Comparison of ENCODE assay signal across 8 cellular contexts in genomic region chr12:54258286-54258685, GRCh38. TPM values are rescaled to one million over a fixed set of nuclear protein-coding genes. Genes with fewer than 3 reads are reported as not detected.
DNase-seq lines count a peak whose midpoint lies in the region; ATAC-seq, FAIRE-seq and TF ChIP-seq lines count a peak whose summit lies in the region.

No MANE protein-coding gene starts in this region.

- peak overlapping the region; percentile 52 for H4K8ac ChIP-seq in trophoblast cell (ENCODE audit: low read depth, low read length)

- CTCF ChIA-PET in Panc1 (lab: Charles Lee) (no interaction called here), RWPE1 (lab: Yijun Ruan, JAX) (no interaction called here)

- peaks cover 29% of the 10 kb centered on the region for H3K79me1 ChIP-seq in trophoblast cell (ENCODE audit: low read length)

- peak overlapping the region; percentile 84 for H3K4ac ChIP-seq in trophoblast cell (ENCODE audit: low read depth, low read length)

- no peak overlapping the region for H2AK5ac ChIP-seq in trophoblast cell (ENCODE audit: low read length)

- H3K4me3 ChIP-seq in Panc1 (ENCODE audit: low read depth in 2 of 2, low read length in 2 of 2) (no peak overlapping the region), esophagus squamous epithelium (no peak overlapping the region), trophoblast cell (ENCODE audit: low read depth, low read length) (no peak overlapping the region)

- H4K12ac ChIP-seq in trophoblast cell (ENCODE audit: low read depth, low read length): no peak overlapping the region

- peak overlapping the region; percentile 68 for H4K91ac ChIP-seq in trophoblast cell (ENCODE audit: low read depth, low read length)

- H2BK5ac ChIP-seq in trophoblast cell (ENCODE audit: low read depth, low read length, poor library complexity): peak overlapping the region; percentile 89

- in situ Hi-C loops in Panc1 (cut with HindIII; ENCODE audit: low pct_unique_long_range_greater_than_20kb, low sequenced_read_pairs): no loop called here

- H3K27ac ChIP-seq in Panc1 (ENCODE audit: low read length): peak overlapping the region; percentile 99
- peak overlapping the region in 3 of 4 donors; percentile 60 to 69 (median 66) for H3K27ac ChIP-seq in esophagus squamous epithelium
- H3K27ac ChIP-seq in trophoblast cell (ENCODE audit: low read depth, low read length): peak overlapping the region; percentile 98
- no peak overlapping the region for H3K27ac ChIP-seq in RWPE1

- H2AFZ ChIP-seq in trophoblast cell (ENCODE audit: insufficient read depth, low read length, poor library complexity): no peak overlapping the region

- peak overlapping the region; percentile 93 for H2BK12ac ChIP-seq in trophoblast cell (ENCODE audit: low read length)

- peak overlapping the region; percentile 71 for H3K14ac ChIP-seq in trophoblast cell (ENCODE audit: low read length)

- TF ChIP-seq CTCF in Panc1 (IDR thresholded peaks at IDR 0.05) (no peak), esophagus squamous epithelium (IDR thresholded peaks at IDR 0.05) (no peak), RWPE1 (conservative IDR thresholded peaks at IDR 0.05; ENCODE audit: low read depth) (no peak)

- TF ChIP-seq POLR2A in esophagus squamous epithelium (IDR thresholded peaks at IDR 0.05): no peak

- POLR2A ChIA-PET in Panc1 (lab: Charles Lee) (no interaction called here), RWPE1 (lab: Yijun Ruan, JAX; ENCODE audit: low non-redundant PET) (no interaction called here)

- BruUV-seq in Panc1 (replicated peaks; lab: Mats Ljungman, UMichigan): no TSS peak

- peak overlapping the region; percentile 87 for H2BK120ac ChIP-seq in trophoblast cell (ENCODE audit: insufficient read depth, low read length, poor library complexity)

- H3K36me3 ChIP-seq in Panc1 (ENCODE audit: control insufficient read depth, insufficient read depth, low read length): peaks cover 5% of the 10 kb centered on the region; the same call in 1 of the 2 replicates
- H3K36me3 ChIP-seq in esophagus squamous epithelium: peaks cover 0 to 42% (median 4%) of the 10 kb centered on the region in 3 donors
- peaks cover 13 to 20% of the 10 kb centered on the region in 2 experiments for H3K36me3 ChIP-seq in trophoblast cell (ENCODE audit: control insufficient read depth in 1 of 2, insufficient read depth in 2 of 2, low read length in 2 of 2)

- peaks cover 4% of the 10 kb centered on the region for H3K79me2 ChIP-seq in trophoblast cell (ENCODE audit: control insufficient read depth, insufficient read depth, low read length, poor library complexity)

- H3K9me3 ChIP-seq in Panc1 (ENCODE audit: control insufficient read depth, insufficient read depth, low read depth, low read length) (no peaks in the 10 kb centered on the region), esophagus squamous epithelium (no peaks in the 10 kb centered on the region), trophoblast cell (ENCODE audit: insufficient read depth, low read depth, low read length) (no peaks in the 10 kb centered on the region)

- H3K9ac ChIP-seq in trophoblast cell (ENCODE audit: low read length): no peak overlapping the region

- no peaks in the 10 kb centered on the region for H3K27me3 ChIP-seq in Panc1 (ENCODE audit: control insufficient read depth, insufficient read depth, low read length)
- H3K27me3 ChIP-seq in esophagus squamous epithelium: no peaks in the 10 kb centered on the region
- no peaks in the 10 kb centered on the region for H3K27me3 ChIP-seq in trophoblast cell (ENCODE audit: insufficient read depth, low read length)

- H3K18ac ChIP-seq in trophoblast cell (ENCODE audit: low read length): peak overlapping the region; percentile 81

- H3K4me1 ChIP-seq in Panc1 (ENCODE audit: control insufficient read depth, insufficient read depth, low read length) (peaks cover 56% of the 10 kb centered on the region), esophagus squamous epithelium (peaks cover 0 to 51% (median 5%) of the 10 kb centered on the region in 3 donors), trophoblast cell (ENCODE audit: control insufficient read depth in 1 of 2, insufficient read depth in 2 of 2, low read length in 2 of 2) (peaks cover 9 to 21% of the 10 kb centered on the region in 2 experiments)

- ATAC-seq in Panc1 (no peak), GM21576 (IDR thresholded peaks at IDR 0.05; ENCODE audit: unreplicated experiment) (no peak)

- H3K23ac ChIP-seq in trophoblast cell (ENCODE audit: low read length): no peak overlapping the region

- DNase-seq in Panc1 (ENCODE audit: low read depth, low spot score) (no peak), esophagus squamous epithelium (lab: John Stamatoyannopoulos, UW) (no peak), trophoblast cell (no peak), RWPE1 (ENCODE audit: low spot score) (no peak)
- no peak for DNase-seq in activated effector memory CD4-positive, alpha-beta T cell treated with anti-CD3 and anti-CD28 coated beads, Interleukin-2, amount 50 U/mL, for 16 hours
- no peak for DNase-seq in stimulated activated CD4-positive, alpha-beta T cell treated with anti-CD3 and anti-CD28 coated beads, Interleukin-4, amount 100 ng/mL, for 1 hour

- H3K4me2 ChIP-seq in trophoblast cell (ENCODE audit: low read length): peak overlapping the region; percentile 19

- peak; percentile 98 for FAIRE-seq in G401.6 (lab: Jason Lieb, UNC)

- intact Hi-C loops in Panc1 (cut with micrococcal nuclease; ENCODE audit: unreplicated experiment): no loop called here
- intact Hi-C loops in esophagus squamous epithelium (cut with DNase I): no loop called here

RNA-seq across cellular contexts. Expression of gene CBX5, which starts 21.6 kb away (rescaled TPM):
- total RNA-seq in Panc1 (2021; ENCODE audit: unreplicated experiment) (130 TPM), esophagus squamous epithelium (10 to 100 TPM; 13.2 to 29.9 (median 23.7) TPM)
- polyA plus RNA-seq in Panc1 (2012; ENCODE audit: insufficient read length): 19.4 TPM
- polyA plus RNA-seq in trophoblast cell (2013): 58.3 and 62.0 TPM in 2 replicates

RNA-seq across cellular contexts. Expression of gene HNRNPA1, which starts 22.2 kb away (rescaled TPM):
- total RNA-seq in Panc1 (2021; ENCODE audit: unreplicated experiment) (689 TPM), esophagus squamous epithelium (100 to 1,000 TPM; 274 to 473 (median 422) TPM)
- polyA plus RNA-seq in Panc1 (2012; ENCODE audit: insufficient read length): 452 TPM
- polyA plus RNA-seq in trophoblast cell (2013): 1,483 and 1,624 TPM in 2 replicates

RNA-seq across cellular contexts. Expression of gene NFE2, which starts 42.5 kb away (rescaled TPM):
- total RNA-seq in Panc1 (2021; ENCODE audit: unreplicated experiment): 0.26 TPM
- 0.24 TPM for polyA plus RNA-seq in Panc1 (2012; ENCODE audit: insufficient read length)
- under 1 TPM in 3 of 4 donors, not detected in 1; 0.15 to 0.44 (median 0.38) TPM for total RNA-seq in esophagus squamous epithelium
- polyA plus RNA-seq in trophoblast cell (2013): 0.92 and 0.97 TPM in 2 replicates
